In genomic region chr2:20434588-20435294, GRCh38 we compare ENCODE assay signal across 26 cellular contexts. TPM values are rescaled to one million over a fixed set of nuclear protein-coding genes. Genes with fewer than 3 reads are reported as not detected.
A peak's percentile ranks its signal among the peaks of the same experiment; 100 is the strongest.
DNase-seq lines count a peak whose midpoint lies in the region; ATAC-seq and TF ChIP-seq lines count a peak whose summit lies in the region.
"Had no signal": no experiment of that assay in that cellular context is flagged by ENCODE, and none has a peak within 500 bp of the region (broad histone marks: within the 10 kb centered on the region; RNA-seq: fewer than 3 reads in every experiment).

No MANE protein-coding gene starts in this region.

- no peaks in the 10 kb centered on the region for H3K27me3 ChIP-seq in stomach
- H3K27me3 ChIP-seq: ascending aorta, upper lobe of left lung had no signal

- H3K4me3 ChIP-seq in coronary artery (no peak overlapping the region), stomach (no peak overlapping the region)
- H3K4me3 ChIP-seq: ascending aorta, lung, upper lobe of left lung had no signal

- 64 to 71% (median 67%) methylated on average over 8 of the region's 8 CpGs for WGBS in stomach, 5 donors

- peak; percentile 33 to 77 for DNase-seq in NCI-H2081 (lab: John Stamatoyannopoulos, UW)
- DNase-seq in NCI-H2081 treated with DMSO at 0.1 percent for 48 hours (lab: John Stamatoyannopoulos, UW) = no peak
- peak; percentile 68 for DNase-seq in NCI-H1105 (lab: John Stamatoyannopoulos, UW)
- DNase-seq in coronary artery (ENCODE audit: low spot score) = peak; percentile 57
- DNase-seq in stomach = peak; percentile 22
- DNase-seq in activated gamma-delta T cell (lab: John Stamatoyannopoulos, UW) = no peak
- no peak for DNase-seq in NCI-H1930 (lab: John Stamatoyannopoulos, UW)
- DNase-seq: activated CD4-positive, alpha-beta T cell treated with anti-CD3 and anti-CD28 coated beads, Interleukin-2, amount 10 ng/mL, durations not matched to agents 24 days and 14 days; activated CD8-positive, alpha-beta memory T cell treated with anti-CD3 and anti-CD28 coated beads, Interleukin-2, amount 10 ng/mL, durations not matched to agents 7 days and 5 days; activated naive CD8-positive, alpha-beta T cell treated with anti-CD3 and anti-CD28 coated beads for 36 hours; central memory CD4-positive, alpha-beta T cell; glutamatergic neuron; Kasumi-1; kidney; MV-4-11; NCI-H2029; NCI-H82; stimulated activated CD4-positive, alpha-beta T cell treated with anti-CD3 and anti-CD28 coated beads, Interleukin-15, amount 100 ng/mL, for 24 hours; stimulated activated naive CD8-positive, alpha-beta T cell treated with anti-CD3 and anti-CD28 coated beads, Interleukin-15, amount 100 ng/mL, for 72 hours; WERI-Rb-1 had no signal

- no peak for ATAC-seq in HG03520 (IDR thresholded peaks at IDR 0.05; ENCODE audit: unreplicated experiment)
- ATAC-seq: activated CD8-positive, alpha-beta memory T cell treated with anti-CD3 and anti-CD28 coated beads, Interleukin-2, amount 10 ng/mL, durations not matched to agents 7 days and 5 days; sciatic nerve; stimulated activated naive CD8-positive, alpha-beta T cell treated with anti-CD3 and anti-CD28 coated beads, Interleukin-15, amount 100 ng/mL, for 72 hours had no signal

- peaks cover 13 to 46% (median 31%) of the 10 kb centered on the region in 4 donors for H3K4me1 ChIP-seq in stomach

- no peaks in the 10 kb centered on the region for H3K36me3 ChIP-seq in stomach
- H3K36me3 ChIP-seq: ascending aorta, upper lobe of left lung, WERI-Rb-1 had no signal

- TF ChIP-seq EP300 in stomach (IDR thresholded peaks at IDR 0.05) = no peak

- no peaks in the 10 kb centered on the region for H3K9me3 ChIP-seq in stomach
- H3K9me3 ChIP-seq: ascending aorta, upper lobe of left lung had no signal

- intact Hi-C loops in stomach (cut with DNase I; ENCODE audit: low total_unique reads) = no loop called here

- no peak overlapping the region for H3K27ac ChIP-seq in coronary artery
- peak overlapping the region in 3 of 5 donors; percentile 13 to 56 (median 22) for H3K27ac ChIP-seq in stomach
- H3K27ac ChIP-seq: ascending aorta, epithelial cell of prostate, WERI-Rb-1 had no signal

- TF ChIP-seq CTCF in coronary artery (IDR thresholded peaks at IDR 0.05) (no peak), stomach (IDR thresholded peaks at IDR 0.05) (no peak)

- TF ChIP-seq POLR2A in stomach (IDR thresholded peaks at IDR 0.05) = no peak

RNA-seq across cellular contexts. Expression of gene RHOB, which starts 12.1 kb away (rescaled TPM):
- total RNA-seq in stomach = 1,000 to 10,000 TPM in 1 of 5 donors, 100 to 1,000 TPM in 4; 353 to 1,146 (median 607) TPM
- polyA plus RNA-seq in stomach = 100 to 1,000 TPM; 143 to 327 (median 145) TPM

Comparison
In these comparisons a context has a peak if more than half of its experiments do, and no peak if none do; other contexts are left out.
1. DNase-seq: peak in NCI-H2081 (2 of 2), NCI-H1105 (single experiment), coronary artery (single experiment) and stomach (single experiment); none in NCI-H2081 treated with DMSO at 0.1 percent for 48 hours (single experiment), activated gamma-delta T cell (single experiment) and NCI-H1930 (0 of 2).
2. H3K27ac ChIP-seq: peak in stomach (3 of 5); none in coronary artery (0 of 2).